Comparison of ENCODE assay signal across 21 cellular contexts in genomic region chr2:228870993-228871392, GRCh38.
DNase-seq lines count a peak whose midpoint lies in the region; ATAC-seq, FAIRE-seq and TF ChIP-seq lines count a peak whose summit lies in the region.
"Had no signal": no experiment of that assay in that cellular context is flagged by ENCODE, and none has a peak within 500 bp of the region (broad histone marks: within the 10 kb centered on the region; RNA-seq: fewer than 3 reads in every experiment).

No MANE protein-coding gene starts in this region.

- H3K9me2 ChIP-seq in PC-3 (replicated peaks; ENCODE audit: low read length), result no peaks in the 10 kb centered on the region

- intact Hi-C loops in GM12878 (cut with micrococcal nuclease; ENCODE audit: unreplicated experiment), result no loop called here
- intact Hi-C loops in PC-3 (cut with micrococcal nuclease), result no loop called here
- intact Hi-C loops in activated T-helper 1 cell treated with anti-CD3 and anti-CD28 coated beads, Interleukin-12 subunit alpha, Interleukin-12 subunit beta, Interleukin-2, Interleukin-4 antibody, amounts not matched to agents 30 ng/mL and 10 ng/mL and 1 ng/mL, durations not matched to agents 14 hours and 24 hours and 36 hours (cut with micrococcal nuclease), result no loop called here

- no peak overlapping the region for H2AFZ ChIP-seq in KMS-11 (ENCODE audit: low read depth)
- H2AFZ ChIP-seq in OCI-LY3 (ENCODE audit: low read depth, low read length), result no peak overlapping the region
- no peak overlapping the region for H2AFZ ChIP-seq in GM12878 (ENCODE audit: control insufficient read depth, low read depth, low read length)
- no peak overlapping the region for H2AFZ ChIP-seq in PC-3 (ENCODE audit: low read length)

- no peak for TF ChIP-seq RAD21 in GM12878 (IDR thresholded peaks at IDR 0.05; ENCODE audit: insufficient read depth, low read depth, low read length)

- TF ChIP-seq CTCF in KMS-11 (conservative IDR thresholded peaks at IDR 0.05; ENCODE audit: low read depth, low read length) (no peak), OCI-LY3 (IDR thresholded peaks at IDR 0.05; ENCODE audit: low read depth, low read length) (no peak), GM12878 (IDR thresholded peaks at IDR 0.05 in 2 of 3, conservative IDR thresholded peaks at IDR 0.05 in 1 of 3; ENCODE audit: control insufficient read depth in 2 of 3, extremely low read depth in 1 of 3, insufficient read depth in 1 of 3, low read depth in 3 of 3, low read length in 3 of 3) (no peak), PC-3 (conservative IDR thresholded peaks at IDR 0.05; ENCODE audit: low read depth, low read length) (no peak)

- H3F3A ChIP-seq in PC-3 (ENCODE audit: low read length, unreplicated experiment), result no peaks in the 10 kb centered on the region

- 0% methylated on average over 4 of the region's 4 CpGs for WGBS in GM12878 (ENCODE audit: insufficient coverage, insufficient replicate concordance, low lambda C conversion rate, missing lambda C conversion rate)

- H3K4me1 ChIP-seq in KMS-11 (ENCODE audit: low read depth, poor library complexity, severe bottlenecking) (peaks cover 50% of the 10 kb centered on the region), OCI-LY3 (ENCODE audit: low read length) (peaks cover 23% of the 10 kb centered on the region), GM12878 (ENCODE audit: control insufficient read depth, insufficient read depth, low read length) (no peaks in the 10 kb centered on the region), PC-3 (ENCODE audit: insufficient read depth, low read length) (no peaks in the 10 kb centered on the region)
- H3K4me1 ChIP-seq: A549, Caco-2 had no signal

- H3K36me3 ChIP-seq in KMS-11 (ENCODE audit: insufficient read depth) (no peaks in the 10 kb centered on the region), OCI-LY3 (replicated peaks; ENCODE audit: low read depth, low read length) (no peaks in the 10 kb centered on the region), GM12878 (ENCODE audit: control insufficient read depth in 2 of 2, insufficient read depth in 2 of 2, low read length in 1 of 2) (no peaks in the 10 kb centered on the region), PC-3 (ENCODE audit: low read depth, low read length) (no peaks in the 10 kb centered on the region)

- no peak for TF ChIP-seq POLR2A in GM12878 (IDR thresholded peaks at IDR 0.05; ENCODE audit: low read depth, low read length)

- FAIRE-seq in GM12878 (lab: Jason Lieb, UNC), result no peak
- FAIRE-seq: A549, D721Med, G401.6, GM12892, GM18507 had no signal

- no peaks in the 10 kb centered on the region for H3K4me1 Mint-ChIP-seq in activated T-helper 1 cell treated with anti-CD3 and anti-CD28 coated beads, Interleukin-12 subunit alpha, Interleukin-12 subunit beta, Interleukin-2, Interleukin-4 antibody, amounts not matched to agents 30 ng/mL and 10 ng/mL and 1 ng/mL, durations not matched to agents 14 hours and 24 hours and 36 hours (ENCODE audit: low read depth)
- H3K4me1 Mint-ChIP-seq: B cell had no signal

- RAD21 ChIA-PET in GM12878 (lab: Charles Lee; ENCODE audit: unreplicated experiment), result no interaction called here

- H3K27me3 ChIP-seq in KMS-11 (ENCODE audit: insufficient read depth, low read depth) (no peaks in the 10 kb centered on the region), OCI-LY3 (ENCODE audit: low read depth, low read length) (no peaks in the 10 kb centered on the region), GM12878 (replicated peaks in 1 of 2; ENCODE audit: control insufficient read depth in 2 of 2, insufficient read depth in 2 of 2, low read length in 1 of 2) (no peaks in the 10 kb centered on the region), PC-3 (ENCODE audit: low read length) (no peaks in the 10 kb centered on the region)
- H3K27me3 ChIP-seq: BLaER1 treated with 17β-estradiol and CSF1 and Interleukin-3, amounts not matched to agents 10 nM and 100 nM had no signal

- no peaks in the 10 kb centered on the region for H3K27me3 Mint-ChIP-seq in activated T-helper 1 cell treated with anti-CD3 and anti-CD28 coated beads, Interleukin-12 subunit alpha, Interleukin-12 subunit beta, Interleukin-2, Interleukin-4 antibody, amounts not matched to agents 30 ng/mL and 10 ng/mL and 1 ng/mL, durations not matched to agents 14 hours and 24 hours and 36 hours (ENCODE audit: insufficient read depth)
- H3K27me3 Mint-ChIP-seq: B cell; CD4-positive, alpha-beta T cell had no signal

- BruUV-seq in GM12878 (replicated peaks; lab: Mats Ljungman, UMichigan), result no TSS peak
- BruUV-seq in PC-3 (replicated peaks; lab: Mats Ljungman, UMichigan), result no TSS peak

- CTCF ChIA-PET in GM12878 (lab: Yijun Ruan, JAX), result no interaction called here
- CTCF ChIA-PET in PC-3 (lab: Charles Lee), result no interaction called here

- H3K9me3 ChIP-seq in OCI-LY3 (ENCODE audit: insufficient read depth, low read length) (no peaks in the 10 kb centered on the region), GM12878 (replicated peaks; ENCODE audit: control insufficient read depth, insufficient read depth, low read length) (no peaks in the 10 kb centered on the region), PC-3 (ENCODE audit: low read length) (no peaks in the 10 kb centered on the region)
- H3K9me3 ChIP-seq: A549, Caco-2 had no signal

- H3K4me3 ChIP-seq in KMS-11 (IDR thresholded peaks at IDR 0.05; ENCODE audit: insufficient read depth, low read depth, low read length) (no peak overlapping the region), OCI-LY3 (ENCODE audit: low read length) (no peak overlapping the region), GM12878 (no peak overlapping the region), PC-3 (ENCODE audit: low read length) (no peak overlapping the region)
- H3K4me3 ChIP-seq: A549; BLaER1 treated with 17β-estradiol and CSF1 and Interleukin-3, amounts not matched to agents 10 nM and 100 nM had no signal

- no peak overlapping the region for H3K27ac Mint-ChIP-seq in activated T-helper 1 cell treated with anti-CD3 and anti-CD28 coated beads, Interleukin-12 subunit alpha, Interleukin-12 subunit beta, Interleukin-2, Interleukin-4 antibody, amounts not matched to agents 30 ng/mL and 10 ng/mL and 1 ng/mL, durations not matched to agents 14 hours and 24 hours and 36 hours
- H3K27ac Mint-ChIP-seq: B cell; CD4-positive, alpha-beta T cell; CD8-positive, alpha-beta T cell had no signal

- TF ChIP-seq EP300 in GM12878 (IDR thresholded peaks at IDR 0.05; ENCODE audit: borderline replicate concordance in 1 of 2, control insufficient read depth in 1 of 2, low read depth in 2 of 2, low read length in 2 of 2), result no peak

- ATAC-seq in GM12878 (peak; percentile 76), PC-3 (no peak)
- ATAC-seq: A549; CD8-positive, alpha-beta T cell had no signal

- POLR2A ChIA-PET in GM12878 (lab: Charles Lee) (no interaction called here), PC-3 (lab: Charles Lee; ENCODE audit: unreplicated experiment) (no interaction called here)

- DNase-seq in GM12878 (ENCODE audit: low read depth, low spot score) (no peak), PC-3 (no peak)
- DNase-seq in activated T-helper 1 cell treated with anti-CD3 and anti-CD28 coated beads, Interleukin-12 subunit alpha, Interleukin-12 subunit beta, Interleukin-2, Interleukin-4 antibody, amounts not matched to agents 30 ng/mL and 10 ng/mL and 1 ng/mL, durations not matched to agents 14 hours and 24 hours and 36 hours (ENCODE audit: low spot score), result no peak
- DNase-seq: AML-193; Caco-2; Calu3; CD4-positive, alpha-beta T cell; CD8-positive, alpha-beta T cell; DMS79 treated with DMSO at 0.1 percent for 48 hours; GF-D8 had no signal

- H3K36me3 Mint-ChIP-seq in activated T-helper 1 cell treated with anti-CD3 and anti-CD28 coated beads, Interleukin-12 subunit alpha, Interleukin-12 subunit beta, Interleukin-2, Interleukin-4 antibody, amounts not matched to agents 30 ng/mL and 10 ng/mL and 1 ng/mL, durations not matched to agents 14 hours and 24 hours and 36 hours (ENCODE audit: low read depth), result no peaks in the 10 kb centered on the region
- H3K36me3 Mint-ChIP-seq: CD8-positive, alpha-beta T cell had no signal

- H3K4me3 Mint-ChIP-seq in activated T-helper 1 cell treated with anti-CD3 and anti-CD28 coated beads, Interleukin-12 subunit alpha, Interleukin-12 subunit beta, Interleukin-2, Interleukin-4 antibody, amounts not matched to agents 30 ng/mL and 10 ng/mL and 1 ng/mL, durations not matched to agents 14 hours and 24 hours and 36 hours, result no peak overlapping the region
- H3K4me3 Mint-ChIP-seq: B cell; CD4-positive, alpha-beta T cell; CD8-positive, alpha-beta T cell had no signal

- SMC1A ChIA-PET in GM12878 (lab: Charles Lee; ENCODE audit: uncharacterized antibody, unreplicated experiment), result no interaction called here

- H3K27ac ChIP-seq in KMS-11 (peak overlapping the region; percentile 28; the same call in 1 of the 2 replicates), OCI-LY3 (ENCODE audit: low read length) (peak overlapping the region; percentile 58), GM12878 (ENCODE audit: control insufficient read depth, insufficient read depth) (no peak overlapping the region), PC-3 (ENCODE audit: low read length) (no peak overlapping the region)
- H3K27ac ChIP-seq: 22Rv1; A549; BLaER1 treated with 17β-estradiol and CSF1 and Interleukin-3, amounts not matched to agents 10 nM and 100 nM; C4-2B had no signal

- H3K9ac ChIP-seq in KMS-11, result no peak overlapping the region
- no peak overlapping the region for H3K9ac ChIP-seq in OCI-LY3 (ENCODE audit: low read length)
- H3K9ac ChIP-seq in GM12878 (ENCODE audit: control insufficient read depth, insufficient read depth, low read length), result no peak overlapping the region
- H3K9ac ChIP-seq in PC-3 (ENCODE audit: low read length), result no peak overlapping the region
- H3K9ac ChIP-seq: BLaER1 treated with 17β-estradiol and CSF1 and Interleukin-3, amounts not matched to agents 10 nM and 100 nM had no signal

- H3K79me2 ChIP-seq in KMS-11 (ENCODE audit: insufficient read depth, low read depth) (no peaks in the 10 kb centered on the region), OCI-LY3 (ENCODE audit: low read length) (no peaks in the 10 kb centered on the region), GM12878 (ENCODE audit: control insufficient read depth, insufficient read depth, low read length) (no peaks in the 10 kb centered on the region), PC-3 (ENCODE audit: low read length) (no peaks in the 10 kb centered on the region)

- H3K4me2 ChIP-seq in KMS-11 (peak overlapping the region; percentile 9; the same call in 1 of the 2 replicates), OCI-LY3 (ENCODE audit: low read length) (peak overlapping the region; percentile 6; the same call in 1 of the 2 replicates), GM12878 (ENCODE audit: control insufficient read depth, insufficient read depth) (no peak overlapping the region), PC-3 (ENCODE audit: low read length) (no peak overlapping the region)
- H3K4me2 ChIP-seq: A549 had no signal

- peaks cover 7% of the 10 kb centered on the region for H3K9me3 Mint-ChIP-seq in activated T-helper 1 cell treated with anti-CD3 and anti-CD28 coated beads, Interleukin-12 subunit alpha, Interleukin-12 subunit beta, Interleukin-2, Interleukin-4 antibody, amounts not matched to agents 30 ng/mL and 10 ng/mL and 1 ng/mL, durations not matched to agents 14 hours and 24 hours and 36 hours

- in situ Hi-C loops in GM12878 (cut with MboI), result no loop called here

- no peaks in the 10 kb centered on the region for H4K20me1 ChIP-seq in KMS-11 (ENCODE audit: insufficient read depth)
- no peaks in the 10 kb centered on the region for H4K20me1 ChIP-seq in OCI-LY3 (ENCODE audit: insufficient read depth, low read length)
- H4K20me1 ChIP-seq in GM12878 (ENCODE audit: control insufficient read depth, insufficient read depth), result no peaks in the 10 kb centered on the region
- H4K20me1 ChIP-seq in PC-3 (ENCODE audit: low read length), result no peaks in the 10 kb centered on the region
- H4K20me1 ChIP-seq: BLaER1 treated with 17β-estradiol and CSF1 and Interleukin-3, amounts not matched to agents 10 nM and 100 nM had no signal

Comparison
In these comparisons a context has a peak if more than half of its experiments do, and no peak if none do; other contexts are left out.
1. H3K27ac ChIP-seq: peak in KMS-11 (single experiment) and OCI-LY3 (single experiment); none in GM12878 (single experiment) and PC-3 (single experiment).
2. H3K4me2 ChIP-seq: peak in KMS-11 (single experiment) and OCI-LY3 (single experiment); none in GM12878 (single experiment) and PC-3 (single experiment).